In genomic region chr7:83173664-83174063, GRCh38 we compare ENCODE assay signal across 10 cellular contexts. TPM values are rescaled to one million over a fixed set of nuclear protein-coding genes. Genes with fewer than 3 reads are reported as not detected.
"Had no signal": no experiment of that assay in that cellular context is flagged by ENCODE, and none has a peak within 500 bp of the region (broad histone marks: within the 10 kb centered on the region; RNA-seq: fewer than 3 reads in every experiment).

No MANE protein-coding gene starts in this region.

- FAIRE-seq: H54 had no signal

- H3K9ac ChIP-seq: GM23248 had no signal

- H3K27ac ChIP-seq: GM23248 had no signal

- H3K4me2 ChIP-seq: GM23338 had no signal

- ATAC-seq: GM23338, HCT116 had no signal

- H3K9me3 ChIP-seq: HAP-1 had no signal

- H3K36me3 ChIP-seq: HAP-1 had no signal

- H3K4me3 ChIP-seq: GM23248, GM23338, HAP-1 had no signal

- DNase-seq: GM23248, GOT3, H7, H9, HCEC 1CT, HFFc6 had no signal

- H2AFZ ChIP-seq: GM23248 had no signal

RNA-seq across cellular contexts. Expression of gene PCLO, which starts 11.0 kb away (rescaled TPM):
- total RNA-seq: GM23248 had no signal
